In genomic region chr17:50778471-50778870, GRCh38 we compare ENCODE assay signal across 28 cellular contexts. TPM values are rescaled to one million over a fixed set of nuclear protein-coding genes. Genes with fewer than 3 reads are reported as not detected.
"Had no signal": no experiment of that assay in that cellular context is flagged by ENCODE, and none has a peak within 500 bp of the region (broad histone marks: within the 10 kb centered on the region; RNA-seq: fewer than 3 reads in every experiment).

No MANE protein-coding gene starts in this region.

- DNase-seq: MV-4-11; NCI-H1092; NCI-H1105 treated with DMSO at 0.1 percent for 48 hours; NCI-H1417 treated with DMSO at 0.1 percent for 48 hours; NCI-H146; NCI-H187; NCI-H2029; NCI-H2081 treated with DMSO at 0.1 percent for 48 hours; NCI-H2171; NCI-H226; NCI-H446; NCI-H510A; NCI-H524 treated with DMSO at 0.1 percent for 48 hours; NCI-H69; NCI-H774; NK-92 treated with Interleukin-12 subunit alpha and Interleukin-12 subunit beta, amount 100 ng/mL, for 24 hours; OCI-M1; PC-9; Peyer's patch; SHP77 treated with DMSO at 0.1 percent for 48 hours; SJCRH30; T-helper 1 cell had no signal

- H3K27me3 ChIP-seq: Peyer's patch, SJCRH30 had no signal

- H3K4me3 ChIP-seq: K562, PC-9, Peyer's patch, SJCRH30 had no signal

- H3K36me3 ChIP-seq: Peyer's patch, SJCRH30 had no signal

RNA-seq across cellular contexts. Expression of gene ANKRD40CL, which starts 11.2 kb away (rescaled TPM):
- total RNA-seq: HT1080, K562, LHCN-M2, MCF 10A, PC-9, Right ventricle myocardium inferior, RPMI7951, SJCRH30 had no signal

RNA-seq across cellular contexts. Expression of gene WFIKKN2, which starts 56.9 kb away (rescaled TPM):
- total RNA-seq: HT1080, LHCN-M2, MCF 10A, PC-9, Peyer's patch, RPMI7951, SJCRH30 had no signal
